ENCODE assay signal across 24 cellular contexts in genomic region chr21:31295676-31296075, GRCh38.
"Had no signal": no experiment of that assay in that cellular context is flagged by ENCODE, and none has a peak within 500 bp of the region (broad histone marks: within the 10 kb centered on the region; RNA-seq: fewer than 3 reads in every experiment).

No MANE protein-coding gene starts in this region.

- H3K36me3 ChIP-seq: colonic mucosa, esophagus muscularis mucosa, gastrocnemius medialis, gastroesophageal sphincter, heart left ventricle, heart right ventricle had no signal

- H3K27me3 ChIP-seq: colonic mucosa, dorsolateral prefrontal cortex, esophagus muscularis mucosa, esophagus squamous epithelium, foreskin keratinocyte, gastrocnemius medialis, gastroesophageal sphincter, heart left ventricle, heart right ventricle had no signal

- DNase-seq: colonic mucosa; cortex of kidney; dermis blood vessel endothelial cell; dorsolateral prefrontal cortex; effector CD4-positive, alpha-beta T cell; effector CD8-positive, alpha-beta T cell; effector memory CD4-positive, alpha-beta T cell; effector memory CD8-positive, alpha-beta T cell; endodermal cell; erythroblast; esophagus squamous epithelium; foreskin fibroblast; foreskin keratinocyte; foreskin melanocyte; gastrocnemius medialis; glutamatergic neuron; head of caudate nucleus; heart left ventricle; heart right ventricle had no signal

- H3K4me3 ChIP-seq: colonic mucosa, coronary artery, dorsolateral prefrontal cortex, esophagus muscularis mucosa, esophagus squamous epithelium, gastrocnemius medialis, gastroesophageal sphincter, heart left ventricle, heart right ventricle had no signal

- H3K27ac ChIP-seq: colonic mucosa, coronary artery, epithelial cell of prostate, esophagus muscularis mucosa, esophagus squamous epithelium, foreskin keratinocyte, gastrocnemius medialis, gastroesophageal sphincter, heart left ventricle, heart right ventricle had no signal

- ATAC-seq: effector memory CD8-positive, alpha-beta T cell; esophagus mucosa; foreskin keratinocyte; gastrocnemius medialis; gastroesophageal sphincter; heart left ventricle; heart right ventricle had no signal

- H3K9me3 ChIP-seq: colonic mucosa, esophagus muscularis mucosa, esophagus squamous epithelium, gastrocnemius medialis, gastroesophageal sphincter, heart left ventricle, heart right ventricle had no signal

- H3K4me1 ChIP-seq: colonic mucosa, esophagus muscularis mucosa, gastrocnemius medialis, gastroesophageal sphincter, heart left ventricle, heart right ventricle had no signal
